8 cellular contexts compared by ENCODE assay signal in the genomic region with DNA sequence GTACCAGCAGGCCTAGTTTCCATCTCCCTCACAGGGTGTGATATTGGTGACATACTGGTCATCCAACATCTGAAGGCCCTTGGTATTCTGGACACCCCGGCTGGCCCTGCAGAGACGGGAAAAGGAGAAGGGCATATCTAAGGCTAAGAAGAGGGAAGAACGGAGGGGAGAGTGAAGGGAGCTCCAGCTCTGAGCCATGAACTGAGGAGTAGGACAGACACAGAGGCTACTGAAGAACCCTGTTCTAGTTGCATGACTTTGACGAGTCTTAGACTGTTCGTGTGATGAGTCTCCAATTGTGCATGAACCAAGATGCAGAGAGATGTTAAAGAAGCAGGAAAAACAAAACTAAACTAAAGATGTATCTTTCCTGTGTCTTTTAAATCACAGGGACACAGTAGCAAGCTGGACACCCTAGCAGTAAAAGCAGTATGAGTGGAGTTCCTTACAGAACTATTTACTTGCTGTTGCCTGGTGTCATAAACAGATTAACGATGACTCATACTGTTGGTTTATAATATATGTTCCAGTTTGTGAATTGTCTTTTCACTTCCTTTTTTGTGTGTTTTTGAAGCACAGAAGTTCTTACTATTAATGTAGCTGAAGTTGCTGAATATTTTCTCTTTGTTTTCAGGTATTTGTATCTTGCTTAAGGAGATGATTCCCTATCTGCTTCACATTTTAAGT. TPM values are rescaled to one million over a fixed set of nuclear protein-coding genes. Genes with fewer than 3 reads are reported as not detected.
DNase-seq lines count a peak whose midpoint lies in the region; ATAC-seq and TF ChIP-seq lines count a peak whose summit lies in the region.

No MANE protein-coding gene starts in this region.

- intact Hi-C loops in stomach (cut with DNase I; ENCODE audit: low total_unique reads), result no loop called here

- H3K27me3 ChIP-seq in RWPE2 (ENCODE audit: insufficient read depth, poor library complexity, severe bottlenecking) (no peaks in the 10 kb centered on the region), stomach (no peaks in the 10 kb centered on the region)

- no peak for TF ChIP-seq EP300 in stomach (IDR thresholded peaks at IDR 0.05)

- H3K27ac ChIP-seq in RWPE2 (ENCODE audit: poor library complexity, severe bottlenecking) (no peak overlapping the region), stomach (peak overlapping the region in 3 of 5 donors; percentile 25 to 72 (median 58))

- no peak for TF ChIP-seq POLR2A in stomach (IDR thresholded peaks at IDR 0.05)

- ATAC-seq in GM18870 (IDR thresholded peaks at IDR 0.05; ENCODE audit: unreplicated experiment) (peak; percentile 100), HG03045 (IDR thresholded peaks at IDR 0.05; ENCODE audit: unreplicated experiment) (peak; percentile 99), RWPE2 (ENCODE audit: low read depth) (peak; percentile 49; the same call in 1 of the 3 replicates)

- H3K4me1 ChIP-seq in RWPE2 (ENCODE audit: insufficient read depth, poor library complexity, severe bottlenecking) (no peaks in the 10 kb centered on the region), stomach (peaks cover 0 to 30% (median 5%) of the 10 kb centered on the region in 4 donors)

- DNase-seq in ACHN, result peak; percentile 13
- DNase-seq in RWPE2 (ENCODE audit: low spot score), result no peak
- DNase-seq in fibroblast of the aortic adventitia (ENCODE audit: low read depth), result peak; percentile 40
- no peak for DNase-seq in stomach
- DNase-seq in mesenteric fat pad (ENCODE audit: low spot score), result no peak
- DNase-seq in stimulated activated CD4-positive, alpha-beta T cell treated with anti-CD3 and anti-CD28 coated beads, Interleukin-4, amount 100 ng/mL, for 24 hours, result no peak

- H3K9me3 ChIP-seq in RWPE2 (ENCODE audit: severe bottlenecking), result no peaks in the 10 kb centered on the region
- H3K9me3 ChIP-seq in stomach, result no peaks in the 10 kb centered on the region

- in situ Hi-C loops in ACHN (cut with HindIII; ENCODE audit: low pct_ligation_motif_present, low pct_unique_long_range_greater_than_20kb, low sequenced_read_pairs), result no loop called here

- no peak overlapping the region for H3K4me3 ChIP-seq in RWPE2 (ENCODE audit: severe bottlenecking)
- H3K4me3 ChIP-seq in fibroblast of the aortic adventitia (ENCODE audit: low read depth, low read length), result no peak overlapping the region
- H3K4me3 ChIP-seq in stomach, result no peak overlapping the region

- 62 to 77% (median 73%) methylated on average over 6 of the region's 6 CpGs for WGBS in stomach, 5 donors

- TF ChIP-seq CTCF in RWPE2 (IDR thresholded peaks at IDR 0.05; ENCODE audit: poor library complexity, severe bottlenecking), result no peak
- TF ChIP-seq CTCF in fibroblast of the aortic adventitia (IDR thresholded peaks at IDR 0.05; ENCODE audit: insufficient read depth, low read length), result no peak
- TF ChIP-seq CTCF in stomach (IDR thresholded peaks at IDR 0.05), result no peak

- H3K36me3 ChIP-seq in RWPE2 (ENCODE audit: low read depth) (no peaks in the 10 kb centered on the region), stomach (no peaks in the 10 kb centered on the region)

RNA-seq across cellular contexts. Expression of gene FAR2, which starts 15.5 kb away (rescaled TPM):
- total RNA-seq in fibroblast of the aortic adventitia (ENCODE audit: low replicate concordance), result 4.7 and 22.5 TPM in 2 replicates
- 10 to 100 TPM in 2 of 5 donors, 1 to 10 TPM in 2, not detected in 1; 2.3 to 96.7 (median 10.0) TPM for total RNA-seq in stomach
- polyA plus RNA-seq in stomach, result 1 to 10 TPM; 1.7 to 3.3 (median 2.0) TPM
- total RNA-seq in mesenteric fat pad, result 14.2 TPM

Comparison
In these comparisons a context has a peak if more than half of its experiments do, and no peak if none do; other contexts are left out.
1. DNase-seq: peak in ACHN (single experiment) and fibroblast of the aortic adventitia (single experiment); none in RWPE2 (single experiment), stomach (single experiment), mesenteric fat pad (single experiment) and stimulated activated CD4-positive, alpha-beta T cell treated with anti-CD3 and anti-CD28 coated beads, Interleukin-4, amount 100 ng/mL, for 24 hours (single experiment).
2. ATAC-seq: peak in every context shown above with its lines; median percentile 100 in GM18870; 99 in HG03045; 49 in RWPE2.